Comparison of ENCODE assay signal across 8 cellular contexts in genomic region chr2:172465417-172466334, GRCh38. TPM values are rescaled to one million over a fixed set of nuclear protein-coding genes. Genes with fewer than 3 reads are reported as not detected.
DNase-seq lines count a peak whose midpoint lies in the region; ATAC-seq lines count a peak whose summit lies in the region.

No MANE protein-coding gene starts in this region.

- no peak overlapping the region for H2AFZ ChIP-seq in neuronal stem cell (ENCODE audit: low read length)

- peak overlapping the region; percentile 15 for H3K4me3 Mint-ChIP-seq in activated T-helper 1 cell treated with anti-CD3 and anti-CD28 coated beads, Interleukin-12 subunit alpha, Interleukin-12 subunit beta, Interleukin-2, Interleukin-4 antibody, amounts not matched to agents 30 ng/mL and 10 ng/mL and 1 ng/mL, durations not matched to agents 14 hours and 24 hours and 36 hours

- peaks cover 2% of the 10 kb centered on the region for H3K79me1 ChIP-seq in neuronal stem cell (ENCODE audit: low read depth, low read length)

- H2BK120ac ChIP-seq in neuronal stem cell (ENCODE audit: low read depth, low read length) = no peak overlapping the region

- H3K4me1 Mint-ChIP-seq in activated T-helper 1 cell treated with anti-CD3 and anti-CD28 coated beads, Interleukin-12 subunit alpha, Interleukin-12 subunit beta, Interleukin-2, Interleukin-4 antibody, amounts not matched to agents 30 ng/mL and 10 ng/mL and 1 ng/mL, durations not matched to agents 14 hours and 24 hours and 36 hours (ENCODE audit: low read depth) = peaks cover 54% of the 10 kb centered on the region

- no peak overlapping the region for H3K14ac ChIP-seq in neuronal stem cell (ENCODE audit: low read length)

- no peak overlapping the region for H2BK5ac ChIP-seq in neuronal stem cell (ENCODE audit: low read length)

- no peak overlapping the region for H3K9ac ChIP-seq in neuronal stem cell (ENCODE audit: low read depth, low read length, poor library complexity)
- no peak overlapping the region for H3K9ac ChIP-seq in subcutaneous abdominal adipose tissue (ENCODE audit: low read length in 5 of 5)

- H3K4me3 ChIP-seq in neuronal stem cell (ENCODE audit: low read length in 2 of 2) (no peak overlapping the region), subcutaneous abdominal adipose tissue (ENCODE audit: low read depth in 1 of 5, low read length in 5 of 5) (peak overlapping the region in 3 of 5 donors; percentile 30 to 58 (median 50))

- H3K36me3 Mint-ChIP-seq in activated T-helper 1 cell treated with anti-CD3 and anti-CD28 coated beads, Interleukin-12 subunit alpha, Interleukin-12 subunit beta, Interleukin-2, Interleukin-4 antibody, amounts not matched to agents 30 ng/mL and 10 ng/mL and 1 ng/mL, durations not matched to agents 14 hours and 24 hours and 36 hours (ENCODE audit: low read depth) = peaks cover 16% of the 10 kb centered on the region

- H3K9me3 Mint-ChIP-seq in activated T-helper 1 cell treated with anti-CD3 and anti-CD28 coated beads, Interleukin-12 subunit alpha, Interleukin-12 subunit beta, Interleukin-2, Interleukin-4 antibody, amounts not matched to agents 30 ng/mL and 10 ng/mL and 1 ng/mL, durations not matched to agents 14 hours and 24 hours and 36 hours = no peaks in the 10 kb centered on the region

- ATAC-seq in GM18517 (IDR thresholded peaks at IDR 0.05; ENCODE audit: unreplicated experiment) = no peak

- H3K27me3 Mint-ChIP-seq in activated T-helper 1 cell treated with anti-CD3 and anti-CD28 coated beads, Interleukin-12 subunit alpha, Interleukin-12 subunit beta, Interleukin-2, Interleukin-4 antibody, amounts not matched to agents 30 ng/mL and 10 ng/mL and 1 ng/mL, durations not matched to agents 14 hours and 24 hours and 36 hours (ENCODE audit: insufficient read depth) = no peaks in the 10 kb centered on the region

- H3K27ac ChIP-seq in neuronal stem cell (replicated peaks; ENCODE audit: low read length) = no peak overlapping the region
- peak overlapping the region; percentile 25 for H3K27ac ChIP-seq in subcutaneous abdominal adipose tissue (ENCODE audit: low read depth, low read length)

- no peak overlapping the region for H4K91ac ChIP-seq in neuronal stem cell (ENCODE audit: low read depth, low read length, poor library complexity)

- H3K4me2 ChIP-seq in neuronal stem cell (ENCODE audit: insufficient read depth, low read length, poor library complexity, severe bottlenecking) = no peak overlapping the region

- no peak overlapping the region for H3K4ac ChIP-seq in neuronal stem cell (ENCODE audit: low read length)

- H3K9me3 ChIP-seq in neuronal stem cell (replicated peaks in 1 of 2; ENCODE audit: control insufficient read depth in 2 of 2, insufficient read depth in 1 of 2, low read depth in 1 of 2, low read length in 2 of 2) = no peaks in the 10 kb centered on the region
- no peaks in the 10 kb centered on the region for H3K9me3 ChIP-seq in subcutaneous abdominal adipose tissue (ENCODE audit: control insufficient read depth in 5 of 5, low read length in 5 of 5)

- DNase-seq in GM03348 (ENCODE audit: low spot score) (peak; percentile 82), Kasumi-1 (lab: John Stamatoyannopoulos, UW) (peak; percentile 97 to 98), RPMI7951 (ENCODE audit: low read depth) (peak; percentile 78), fibroblast of peridontal ligament (ENCODE audit: extremely low read depth) (peak; percentile 91), neuronal stem cell (ENCODE audit: low spot score) (peak; percentile 51)
- DNase-seq in activated T-helper 1 cell treated with anti-CD3 and anti-CD28 coated beads, Interleukin-12 subunit alpha, Interleukin-12 subunit beta, Interleukin-2, Interleukin-4 antibody, amounts not matched to agents 30 ng/mL and 10 ng/mL and 1 ng/mL, durations not matched to agents 14 hours and 24 hours and 36 hours (ENCODE audit: low spot score) = peak; percentile 61

- H3K27ac Mint-ChIP-seq in activated T-helper 1 cell treated with anti-CD3 and anti-CD28 coated beads, Interleukin-12 subunit alpha, Interleukin-12 subunit beta, Interleukin-2, Interleukin-4 antibody, amounts not matched to agents 30 ng/mL and 10 ng/mL and 1 ng/mL, durations not matched to agents 14 hours and 24 hours and 36 hours = no peak overlapping the region

- H2BK15ac ChIP-seq in neuronal stem cell (ENCODE audit: low read length) = no peak overlapping the region

- H2AK5ac ChIP-seq in neuronal stem cell (ENCODE audit: low read depth, low read length) = no peak overlapping the region

- intact Hi-C loops in activated T-helper 1 cell treated with anti-CD3 and anti-CD28 coated beads, Interleukin-12 subunit alpha, Interleukin-12 subunit beta, Interleukin-2, Interleukin-4 antibody, amounts not matched to agents 30 ng/mL and 10 ng/mL and 1 ng/mL, durations not matched to agents 14 hours and 24 hours and 36 hours (cut with micrococcal nuclease) = loop anchor here (1.0 to 5.0 kb wide), 11 partner anchors 37 to 891 kb away; partner anchors contain the start of genes DLX2 and SLC25A12

- H3K36me3 ChIP-seq in neuronal stem cell (replicated peaks in 1 of 2; ENCODE audit: control insufficient read depth in 2 of 2, insufficient read depth in 2 of 2, low read length in 2 of 2) (peaks cover 0 to 3% of the 10 kb centered on the region in 2 donors), subcutaneous abdominal adipose tissue (ENCODE audit: control insufficient read depth in 5 of 5, insufficient read depth in 5 of 5, low read length in 5 of 5) (peaks cover 0 to 7% (median 3%) of the 10 kb centered on the region in 5 donors)

- H3K4me1 ChIP-seq in neuronal stem cell (ENCODE audit: control insufficient read depth in 2 of 2, insufficient read depth in 1 of 2, low read depth in 1 of 2, low read length in 2 of 2) (peaks cover 3 to 7% of the 10 kb centered on the region in 2 donors), subcutaneous abdominal adipose tissue (ENCODE audit: control insufficient read depth in 5 of 5, insufficient read depth in 5 of 5, low read length in 5 of 5) (peaks cover 5 to 48% (median 28%) of the 10 kb centered on the region in 5 donors)

- no peak overlapping the region for H3K18ac ChIP-seq in neuronal stem cell (ENCODE audit: low read length)

- H3K27me3 ChIP-seq in neuronal stem cell (ENCODE audit: control insufficient read depth in 3 of 3, insufficient read depth in 3 of 3, low read depth in 1 of 3, low read length in 3 of 3) (no peaks in the 10 kb centered on the region), subcutaneous abdominal adipose tissue (ENCODE audit: control insufficient read depth in 5 of 5, insufficient read depth in 4 of 5, low read length in 5 of 5) (peaks cover 0 to 3% (median 0%) of the 10 kb centered on the region in 5 donors)

- no peak overlapping the region for H3K23ac ChIP-seq in neuronal stem cell (ENCODE audit: low read depth, low read length, poor library complexity)

- H4K8ac ChIP-seq in neuronal stem cell (ENCODE audit: low read depth, low read length) = no peak overlapping the region

- no CpG with 5 or more reads among the region's 24 CpGs for WGBS in neuronal stem cell (ENCODE audit: extremely low coverage in 2 of 2, insufficient read length in 2 of 2, insufficient replicate concordance in 1 of 2), 2 donors

- no peak overlapping the region for H2BK12ac ChIP-seq in neuronal stem cell (ENCODE audit: low read length)

RNA-seq across cellular contexts. Expression of gene ITGA6, which starts 38.3 kb away (rescaled TPM):
- 61.8 and 62.0 TPM in 2 replicates for total RNA-seq in RPMI7951 (2014; rRNA removed; shearing (Covaris generic))
- total RNA-seq in activated T-helper 1 cell treated with anti-CD3 and anti-CD28 coated beads, Interleukin-12 subunit alpha, Interleukin-12 subunit beta, Interleukin-2, Interleukin-4 antibody, amounts not matched to agents 30 ng/mL and 10 ng/mL and 1 ng/mL, durations not matched to agents 14 hours and 24 hours and 36 hours = 1.9 TPM in 2 replicates
- polyA plus RNA-seq in neuronal stem cell (2013, experiment 1 of 2) = 18.3 TPM
- polyA plus RNA-seq in neuronal stem cell (2013, experiment 2 of 2) = 18.0 TPM

Comparison
In these comparisons a context has a peak if more than half of its experiments do, and no peak if none do; other contexts are left out.
1. H3K4me3 ChIP-seq: peak in subcutaneous abdominal adipose tissue (3 of 5); none in neuronal stem cell (0 of 2).
2. RNA of gene ITGA6, which starts 38.3 kb away (total RNA-seq): 61.8 to 62.0 TPM in RPMI7951; 1.9 TPM in activated T-helper 1 cell treated with anti-CD3 and anti-CD28 coated beads, Interleukin-12 subunit alpha, Interleukin-12 subunit beta, Interleukin-2, Interleukin-4 antibody, amounts not matched to agents 30 ng/mL and 10 ng/mL and 1 ng/mL, durations not matched to agents 14 hours and 24 hours and 36 hours; every median in the first group is over 10 times any median in the second.
3. Peak in every context shown above with its lines, with median percentiles within 50 percentile points of each other: DNase-seq.